Comparison of ENCODE assay signal across 8 cellular contexts in the genomic region with DNA sequence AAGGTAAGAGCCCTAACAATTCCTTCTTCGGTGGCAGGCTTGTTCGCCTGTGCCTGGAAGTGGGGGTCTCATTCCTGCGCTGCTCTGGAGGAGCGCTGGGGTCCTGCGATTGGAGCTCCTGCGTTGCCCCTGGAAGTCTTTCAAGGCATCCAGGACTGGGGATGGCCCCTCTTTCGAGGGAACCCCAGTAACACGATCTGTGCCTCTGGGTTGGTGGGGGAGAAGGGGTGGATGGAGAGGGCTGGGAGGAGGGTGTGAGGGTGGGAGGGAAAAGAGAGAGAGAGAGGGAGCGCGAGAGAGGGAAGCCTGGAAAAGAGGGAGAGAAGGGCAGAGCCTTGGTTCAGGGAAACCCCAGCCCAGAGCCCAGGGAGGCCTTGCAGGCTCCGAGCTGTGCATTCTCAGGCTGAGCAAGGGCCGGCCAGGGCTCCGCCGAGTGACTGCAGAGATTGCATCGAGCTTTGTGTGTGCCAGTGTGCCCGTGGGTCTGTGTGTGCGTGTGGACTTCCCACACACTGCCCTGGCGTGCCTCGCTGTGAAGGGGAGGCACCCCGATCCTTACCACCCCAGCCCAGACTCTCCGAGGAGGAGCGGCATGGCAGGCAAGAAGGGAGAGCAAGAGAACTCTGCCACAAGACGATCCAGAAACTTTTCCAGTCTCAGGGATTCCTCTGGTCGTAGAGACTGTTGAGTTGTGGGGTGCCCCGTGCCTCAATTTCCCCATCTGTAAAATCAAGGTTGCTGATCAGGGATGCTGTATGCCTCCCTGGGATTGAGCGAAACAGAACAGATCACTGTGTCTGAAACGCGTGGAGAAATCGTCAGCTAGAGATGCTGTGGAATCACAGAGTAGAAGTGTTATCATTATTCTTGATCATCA. TPM values are rescaled to one million over a fixed set of nuclear protein-coding genes. Genes with fewer than 3 reads are reported as not detected.
A peak's percentile ranks its signal among the peaks of the same experiment; 100 is the strongest.
DNase-seq lines count a peak whose midpoint lies in the region; ATAC-seq, FAIRE-seq and TF ChIP-seq lines count a peak whose summit lies in the region.

No MANE protein-coding gene starts in this region.

- H3K36me3 ChIP-seq in GM12878 (ENCODE audit: control insufficient read depth in 2 of 2, insufficient read depth in 2 of 2, low read length in 1 of 2): no peaks in the 10 kb centered on the region

- RAD21 ChIA-PET in GM12878 (lab: Charles Lee; ENCODE audit: unreplicated experiment): no interaction called here

- peak overlapping the region; percentile 87 for H2AFZ ChIP-seq in GM12878 (ENCODE audit: control insufficient read depth, low read depth, low read length)

- ATAC-seq in GM12878: no peak
- ATAC-seq in GM18519 (IDR thresholded peaks at IDR 0.05; ENCODE audit: low FRiP score, unreplicated experiment): no peak

- SMC1A ChIA-PET in GM12878 (lab: Charles Lee; ENCODE audit: uncharacterized antibody, unreplicated experiment): no interaction called here

- peak; percentile 76 for DNase-seq in G401 (ENCODE audit: low spot score)
- peak; percentile 80 to 84 for DNase-seq in NCI-H526 (lab: John Stamatoyannopoulos, UW)
- no peak for DNase-seq in GM12878 (ENCODE audit: low read depth, low spot score)
- DNase-seq in inferior parietal cortex (ENCODE audit: extremely low spot score): peak; percentile 53
- peak; percentile 27 for DNase-seq in stimulated activated CD4-positive, alpha-beta T cell treated with anti-CD3 and anti-CD28 coated beads, Interleukin-1b, Interleukin-23, amount 100 ng/mL, for 48 hours
- DNase-seq in NK-92 treated with Interleukin-12 subunit alpha and Interleukin-12 subunit beta, amount 100 ng/mL, for 24 hours (lab: John Stamatoyannopoulos, UW): no peak
- no peak for DNase-seq in GM10266 (ENCODE audit: extremely low spot score)

- CTCF ChIA-PET in GM12878 (lab: Yijun Ruan, JAX): no interaction called here

- no peaks in the 10 kb centered on the region for H3K79me2 ChIP-seq in GM12878 (ENCODE audit: control insufficient read depth, insufficient read depth, low read length)

- intact Hi-C loops in GM12878 (cut with micrococcal nuclease; ENCODE audit: unreplicated experiment): no loop called here

- TF ChIP-seq EP300 in GM12878 (IDR thresholded peaks at IDR 0.05; ENCODE audit: borderline replicate concordance in 1 of 2, control insufficient read depth in 1 of 2, low read depth in 2 of 2, low read length in 2 of 2): no peak

- H3K9me3 ChIP-seq in GM12878 (replicated peaks; ENCODE audit: control insufficient read depth, insufficient read depth, low read length): no peaks in the 10 kb centered on the region

- FAIRE-seq in GM12878 (lab: Jason Lieb, UNC): no peak

- TF ChIP-seq CTCF in GM12878 (IDR thresholded peaks at IDR 0.05 in 2 of 3, conservative IDR thresholded peaks at IDR 0.05 in 1 of 3; ENCODE audit: control insufficient read depth in 2 of 3, extremely low read depth in 1 of 3, insufficient read depth in 1 of 3, low read depth in 3 of 3, low read length in 3 of 3): no peak
- no peak for TF ChIP-seq CTCF in GM10266 (IDR thresholded peaks at IDR 0.05; ENCODE audit: control insufficient read depth, insufficient read depth, low read depth, missing control alignments)

- peak overlapping the region; percentile 58 for H3K4me2 ChIP-seq in GM12878 (ENCODE audit: control insufficient read depth, insufficient read depth)

- no peak for TF ChIP-seq RAD21 in GM12878 (IDR thresholded peaks at IDR 0.05; ENCODE audit: insufficient read depth, low read depth, low read length)

- H4K20me1 ChIP-seq in GM12878 (ENCODE audit: control insufficient read depth, insufficient read depth): no peaks in the 10 kb centered on the region

- in situ Hi-C loops in G401 (cut with HindIII; ENCODE audit: low sequenced_read_pairs): no loop called here
- in situ Hi-C loops in GM12878 (cut with MboI): no loop called here

- no TSS peak for BruUV-seq in GM12878 (replicated peaks; lab: Mats Ljungman, UMichigan)

- WGBS in GM12878 (ENCODE audit: insufficient coverage, insufficient replicate concordance, low lambda C conversion rate, missing lambda C conversion rate): 34% methylated on average over 26 of the region's 29 CpGs

- no peak for TF ChIP-seq POLR2A in GM12878 (IDR thresholded peaks at IDR 0.05; ENCODE audit: low read depth, low read length)

- H3K27ac ChIP-seq in GM12878 (ENCODE audit: control insufficient read depth, insufficient read depth): no peak overlapping the region

- H3K9ac ChIP-seq in GM12878 (ENCODE audit: control insufficient read depth, insufficient read depth, low read length): peak overlapping the region; percentile 36; the same call in 1 of the 2 replicates

- H3K27me3 ChIP-seq in GM12878 (replicated peaks in 1 of 2; ENCODE audit: control insufficient read depth in 2 of 2, insufficient read depth in 2 of 2, low read length in 1 of 2): no peaks in the 10 kb centered on the region

- H3K4me3 ChIP-seq in GM12878: peak overlapping the region; percentile 55

- POLR2A ChIA-PET in GM12878 (lab: Charles Lee): no interaction called here

- no peaks in the 10 kb centered on the region for H3K4me1 ChIP-seq in GM12878 (ENCODE audit: control insufficient read depth, insufficient read depth, low read length)

TF ChIP-seq in GM12878, 131 proteins besides CTCF, POLR2A, EP300 and RAD21 (continues in another document):
- TF ChIP-seq ASH2L (IDR thresholded peaks at IDR 0.05; ENCODE audit: borderline replicate concordance, low read depth): no peak
- TF ChIP-seq, protein P1, sequence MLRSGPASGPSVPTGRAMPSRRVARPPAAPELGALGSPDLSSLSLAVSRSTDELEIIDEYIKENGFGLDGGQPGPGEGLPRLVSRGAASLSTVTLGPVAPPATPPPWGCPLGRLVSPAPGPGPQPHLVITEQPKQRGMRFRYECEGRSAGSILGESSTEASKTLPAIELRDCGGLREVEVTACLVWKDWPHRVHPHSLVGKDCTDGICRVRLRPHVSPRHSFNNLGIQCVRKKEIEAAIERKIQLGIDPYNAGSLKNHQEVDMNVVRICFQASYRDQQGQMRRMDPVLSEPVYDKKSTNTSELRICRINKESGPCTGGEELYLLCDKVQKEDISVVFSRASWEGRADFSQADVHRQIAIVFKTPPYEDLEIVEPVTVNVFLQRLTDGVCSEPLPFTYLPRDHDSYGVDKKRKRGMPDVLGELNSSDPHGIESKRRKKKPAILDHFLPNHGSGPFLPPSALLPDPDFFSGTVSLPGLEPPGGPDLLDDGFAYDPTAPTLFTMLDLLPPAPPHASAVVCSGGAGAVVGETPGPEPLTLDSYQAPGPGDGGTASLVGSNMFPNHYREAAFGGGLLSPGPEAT (IDR thresholded peaks at IDR 0.05; ENCODE audit: low read depth): no peak
- no peak for TF ChIP-seq TCF12 (IDR thresholded peaks at IDR 0.05; ENCODE audit: low read depth, low read length)
- TF ChIP-seq, protein P2, sequence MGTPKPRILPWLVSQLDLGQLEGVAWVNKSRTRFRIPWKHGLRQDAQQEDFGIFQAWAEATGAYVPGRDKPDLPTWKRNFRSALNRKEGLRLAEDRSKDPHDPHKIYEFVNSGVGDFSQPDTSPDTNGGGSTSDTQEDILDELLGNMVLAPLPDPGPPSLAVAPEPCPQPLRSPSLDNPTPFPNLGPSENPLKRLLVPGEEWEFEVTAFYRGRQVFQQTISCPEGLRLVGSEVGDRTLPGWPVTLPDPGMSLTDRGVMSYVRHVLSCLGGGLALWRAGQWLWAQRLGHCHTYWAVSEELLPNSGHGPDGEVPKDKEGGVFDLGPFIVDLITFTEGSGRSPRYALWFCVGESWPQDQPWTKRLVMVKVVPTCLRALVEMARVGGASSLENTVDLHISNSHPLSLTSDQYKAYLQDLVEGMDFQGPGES (IDR thresholded peaks at IDR 0.05): no peak
- no peak for TF ChIP-seq MYC (IDR thresholded peaks at IDR 0.05; ENCODE audit: insufficient read depth, insufficient read length, insufficient replicate concordance, low read length, severe bottlenecking)
- no peak for TF ChIP-seq GABPA (IDR thresholded peaks at IDR 0.05; ENCODE audit: low read depth)

RNA-seq across cellular contexts. Expression of a gene that starts 0.6 kb away (rescaled TPM):
- 10.3 and 15.6 TPM in 2 replicates for total RNA-seq in G401 (2014; rRNA removed; shearing (Covaris generic))
- 6.0 and 7.9 TPM in 2 replicates for total RNA-seq in GM12878 (2013; cell fraction: nucleolus; rRNA removed)
- total RNA-seq in GM12878 (2014; rRNA removed) (4.3 and 6.8 TPM in 2 replicates), GM12878 (2014; rRNA removed; fragmentation: Illumina TruSeq; extraction: Trizol) (4.1 and 4.9 TPM in 2 replicates), GM12878 (2021) (18.0 and 18.4 TPM in 2 replicates)
- 4.5 TPM for polyA plus RNA-seq in GM12878 (2011; ENCODE audit: low read depth)
- polyA plus RNA-seq in GM12878 (2011; rRNA removed) (2.1 and 3.2 TPM in 2 replicates), GM12878 (2014; fragmentation: Illumina TruSeq; extraction: Trizol) (10.4 and 13.7 TPM in 2 replicates), GM12878 (2014; fragmentation: Nextera tagmentation; extraction: Ambion mirVana) (1 to 10 TPM in 1 of 2 experiments, under 1 TPM in 1; 0.51 to 1.0 TPM), GM12878 (2014; rRNA removed) (6.9 and 7.6 TPM in 2 replicates), GM12878 (2016; fragmentation: Nextera tagmentation; extraction: Ambion mirVana) (1 to 10 TPM; 3.5 to 6.9 TPM)
- 4.6 and 5.4 TPM in 2 replicates for polyA plus RNA-seq in GM12878 (2011; cell fraction: cytosol; rRNA removed)
- 7.1 and 9.2 TPM in 2 replicates for polyA plus RNA-seq in GM12878 (2011; cell fraction: nucleus; rRNA removed)
- polyA plus RNA-seq in GM12878 (2012): 7.5 and 7.7 TPM in 2 replicates
- 3.8 and 6.7 TPM in 2 replicates for polyA minus RNA-seq in GM12878 (2011; rRNA and poly(A)+ RNA removed)
- polyA minus RNA-seq in GM12878 (2011; cell fraction: cytosol; rRNA and poly(A)+ RNA removed): 4.5 and 6.0 TPM in 2 replicates
- polyA minus RNA-seq in GM12878 (2011; cell fraction: nucleus; rRNA and poly(A)+ RNA removed): 3.4 and 6.2 TPM in 2 replicates

Comparison
In these comparisons a context has a peak if more than half of its experiments do, and no peak if none do; other contexts are left out.
1. DNase-seq: peak in G401 (single experiment), NCI-H526 (2 of 2), inferior parietal cortex (single experiment) and stimulated activated CD4-positive, alpha-beta T cell treated with anti-CD3 and anti-CD28 coated beads, Interleukin-1b, Interleukin-23, amount 100 ng/mL, for 48 hours (single experiment); none in GM12878 (single experiment), NK-92 treated with Interleukin-12 subunit alpha and Interleukin-12 subunit beta, amount 100 ng/mL, for 24 hours (single experiment) and GM10266 (single experiment).